11 cellular contexts compared by ENCODE assay signal in genomic region chr10:48804740-48805182, GRCh38.
DNase-seq lines count a peak whose midpoint lies in the region; ATAC-seq lines count a peak whose summit lies in the region.
"Had no signal": no experiment of that assay in that cellular context is flagged by ENCODE, and none has a peak within 500 bp of the region (broad histone marks: within the 10 kb centered on the region; RNA-seq: fewer than 3 reads in every experiment).

No MANE protein-coding gene starts in this region.

- H3K9me3 Mint-ChIP-seq in activated naive CD4-positive, alpha-beta T cell treated with anti-CD3 and anti-CD28 coated beads, Interleukin-2, amount 10 ng/mL, durations not matched to agents 7 days and 5 days: peaks cover 6% of the 10 kb centered on the region
- H3K9me3 Mint-ChIP-seq in stimulated activated naive CD8-positive, alpha-beta T cell treated with anti-CD3 and anti-CD28 coated beads, Interleukin-15, amount 100 ng/mL, for 72 hours: peaks cover 8 to 10% of the 10 kb centered on the region in 2 donors

- peaks cover 11% of the 10 kb centered on the region for H3K36me3 Mint-ChIP-seq in activated naive CD4-positive, alpha-beta T cell treated with anti-CD3 and anti-CD28 coated beads, Interleukin-2, amount 10 ng/mL, durations not matched to agents 7 days and 5 days
- H3K36me3 Mint-ChIP-seq: CD4-positive, alpha-beta memory T cell had no signal

- H3K4me1 Mint-ChIP-seq in activated naive CD4-positive, alpha-beta T cell treated with anti-CD3 and anti-CD28 coated beads, Interleukin-2, amount 10 ng/mL, durations not matched to agents 7 days and 5 days: peaks cover 82% of the 10 kb centered on the region
- H3K4me1 Mint-ChIP-seq in stimulated activated naive CD8-positive, alpha-beta T cell treated with anti-CD3 and anti-CD28 coated beads, Interleukin-15, amount 100 ng/mL, for 72 hours: peaks cover 53% of the 10 kb centered on the region

- CTCF ChIA-PET in activated naive CD4-positive, alpha-beta T cell treated with anti-CD3 and anti-CD28 coated beads, Interleukin-2, amount 10 ng/mL, durations not matched to agents 7 days and 5 days (lab: Charles Lee): interaction anchor here (1.3 kb wide), 1 partner anchor 147 kb away, joined by 4 read pairs; no protein-coding TSS in a partner anchor

- no peaks in the 10 kb centered on the region for H3K27me3 Mint-ChIP-seq in activated naive CD4-positive, alpha-beta T cell treated with anti-CD3 and anti-CD28 coated beads, Interleukin-2, amount 10 ng/mL, durations not matched to agents 7 days and 5 days
- H3K27me3 Mint-ChIP-seq in stimulated activated naive CD8-positive, alpha-beta T cell treated with anti-CD3 and anti-CD28 coated beads, Interleukin-15, amount 100 ng/mL, for 72 hours: no peaks in the 10 kb centered on the region

- peak overlapping the region; percentile 42 for H3K4me3 Mint-ChIP-seq in activated naive CD4-positive, alpha-beta T cell treated with anti-CD3 and anti-CD28 coated beads, Interleukin-2, amount 10 ng/mL, durations not matched to agents 7 days and 5 days
- H3K4me3 Mint-ChIP-seq in stimulated activated naive CD8-positive, alpha-beta T cell treated with anti-CD3 and anti-CD28 coated beads, Interleukin-15, amount 100 ng/mL, for 72 hours: peak overlapping the region; percentile 26 to 32
- H3K4me3 Mint-ChIP-seq: CD4-positive, alpha-beta memory T cell had no signal

- no peak for ATAC-seq in stimulated activated naive CD8-positive, alpha-beta T cell treated with anti-CD3 and anti-CD28 coated beads, Interleukin-15, amount 100 ng/mL, for 72 hours
- no peak for ATAC-seq in HG02938 (IDR thresholded peaks at IDR 0.05; ENCODE audit: unreplicated experiment)

- peak; percentile 64 for DNase-seq in activated naive CD4-positive, alpha-beta T cell treated with anti-CD3 and anti-CD28 coated beads, Interleukin-2, amount 10 ng/mL, durations not matched to agents 7 days and 5 days
- DNase-seq in activated naive CD4-positive, alpha-beta T cell treated with Interleukin-2 at 50 U/mL for 16 hours: no peak
- DNase-seq in Kasumi-1 (lab: John Stamatoyannopoulos, UW): peak; percentile 79 to 83
- DNase-seq in astrocyte of the hippocampus (ENCODE audit: low read depth, low spot score): peak; percentile 23
- DNase-seq in stimulated activated naive CD8-positive, alpha-beta T cell treated with anti-CD3 and anti-CD28 coated beads, Interleukin-15, amount 100 ng/mL, for 72 hours: no peak
- DNase-seq in AG08396 (ENCODE audit: low spot score): no peak
- DNase-seq in D341Med (ENCODE audit: low spot score): no peak
- DNase-seq: CD4-positive, alpha-beta memory T cell; heart right ventricle; RPMI8226 had no signal

- peak overlapping the region; percentile 90 for H3K27ac Mint-ChIP-seq in activated naive CD4-positive, alpha-beta T cell treated with anti-CD3 and anti-CD28 coated beads, Interleukin-2, amount 10 ng/mL, durations not matched to agents 7 days and 5 days
- H3K27ac Mint-ChIP-seq in stimulated activated naive CD8-positive, alpha-beta T cell treated with anti-CD3 and anti-CD28 coated beads, Interleukin-15, amount 100 ng/mL, for 72 hours: no peak overlapping the region
- H3K27ac Mint-ChIP-seq: CD4-positive, alpha-beta memory T cell had no signal

Comparison
In these comparisons a context has a peak if more than half of its experiments do, and no peak if none do; other contexts are left out.
1. DNase-seq: peak in activated naive CD4-positive, alpha-beta T cell treated with anti-CD3 and anti-CD28 coated beads, Interleukin-2, amount 10 ng/mL, durations not matched to agents 7 days and 5 days (single experiment), Kasumi-1 (2 of 2) and astrocyte of the hippocampus (single experiment); none in activated naive CD4-positive, alpha-beta T cell treated with Interleukin-2 at 50 U/mL for 16 hours (single experiment), stimulated activated naive CD8-positive, alpha-beta T cell treated with anti-CD3 and anti-CD28 coated beads, Interleukin-15, amount 100 ng/mL, for 72 hours (0 of 2), AG08396 (single experiment) and D341Med (single experiment).